12 cellular contexts compared by ENCODE assay signal in genomic region chr1:40880813-40881549, GRCh38. TPM values are rescaled to one million over a fixed set of nuclear protein-coding genes. Genes with fewer than 3 reads are reported as not detected.
DNase-seq lines count a peak whose midpoint lies in the region; ATAC-seq, FAIRE-seq and TF ChIP-seq lines count a peak whose summit lies in the region.
"Had no signal": no experiment of that assay in that cellular context is flagged by ENCODE, and none has a peak within 500 bp of the region (broad histone marks: within the 10 kb centered on the region; RNA-seq: fewer than 3 reads in every experiment).

No MANE protein-coding gene starts in this region.

- no peak for ATAC-seq in HepG2

- H3K4me3 ChIP-seq in bronchial epithelial cell (ENCODE audit: low read depth, low read length) (no peak overlapping the region), HepG2 (replicated peaks in 1 of 3; ENCODE audit: insufficient read depth in 1 of 3, low read depth in 2 of 3, low read length in 3 of 3) (no peak overlapping the region), mesendoderm (ENCODE audit: low read length) (no peak overlapping the region)

- FAIRE-seq in bronchial epithelial cell (lab: Jason Lieb, UNC) = no peak
- FAIRE-seq in HepG2 (lab: Jason Lieb, UNC) = no peak
- FAIRE-seq: RCC 7860 had no signal

- no peak overlapping the region for H2AFZ ChIP-seq in HepG2 (ENCODE audit: low read length)

- H3K23ac ChIP-seq in mesendoderm (ENCODE audit: low read length) = no peak overlapping the region

- no peak overlapping the region for H3K4ac ChIP-seq in mesendoderm (ENCODE audit: low read depth, low read length)

- no peak for TF ChIP-seq CTCF in bronchial epithelial cell (IDR thresholded peaks at IDR 0.05; ENCODE audit: insufficient read depth, low read length, severe bottlenecking)
- TF ChIP-seq CTCF in HepG2 (CRISPR knock-in tag; IDR thresholded peaks at IDR 0.05) = no peak

- H3K36me3 ChIP-seq in bronchial epithelial cell (ENCODE audit: control insufficient read depth, insufficient read depth, low read length) = no peaks in the 10 kb centered on the region
- H3K36me3 ChIP-seq in HepG2 (replicated peaks in 1 of 2; ENCODE audit: control insufficient read depth in 1 of 2, insufficient read depth in 2 of 2, low read length in 2 of 2) = no peaks in the 10 kb centered on the region
- no peaks in the 10 kb centered on the region for H3K36me3 ChIP-seq in mesendoderm (ENCODE audit: control insufficient read depth, insufficient read depth, low read length)

- H3K27ac ChIP-seq in HepG2 (ENCODE audit: extremely low read length, insufficient read depth, low read length) (no peak overlapping the region), mesendoderm (ENCODE audit: low read depth, low read length) (no peak overlapping the region)

- 44% methylated on average over 2 of the region's 6 CpGs for WGBS in HepG2 (ENCODE audit: low lambda C conversion rate)
- WGBS in mesendoderm (ENCODE audit: extremely low coverage, insufficient coverage, low lambda C conversion rate) = no CpG with 5 or more reads among the region's 6 CpGs

- intact Hi-C loops in HepG2 (cut with micrococcal nuclease; ENCODE audit: unreplicated experiment) = no loop called here

- no peak overlapping the region for H3K9ac ChIP-seq in HepG2 (ENCODE audit: insufficient read depth, low read depth, low read length)
- H3K9ac ChIP-seq in mesendoderm (ENCODE audit: low read length) = no peak overlapping the region

- no peak overlapping the region for H2BK5ac ChIP-seq in mesendoderm (ENCODE audit: low read length)

- H2BK120ac ChIP-seq in mesendoderm (ENCODE audit: low read depth, low read length) = no peak overlapping the region

- H3K27me3 ChIP-seq in bronchial epithelial cell (ENCODE audit: control insufficient read depth, insufficient read depth, low read length) (no peaks in the 10 kb centered on the region), HepG2 (ENCODE audit: control insufficient read depth in 1 of 2, insufficient read depth in 2 of 2, low read length in 2 of 2) (peaks cover 1 to 6% of the 10 kb centered on the region in 2 experiments; a peak in 2 of 5 replicates), mesendoderm (ENCODE audit: insufficient read depth, low read length, poor library complexity) (no peaks in the 10 kb centered on the region)

- H2BK15ac ChIP-seq in mesendoderm (replicated peaks; ENCODE audit: low read depth) = no peak overlapping the region

- POLR2A ChIA-PET in HepG2 (lab: Yijun Ruan, JAX) = interaction anchor here (1.0 kb wide), 1 partner anchor 19 kb away, joined by 5 read pairs; the partner anchor contains the start of gene CITED4

- CTCF ChIA-PET in HepG2 (lab: Yijun Ruan, JAX; ENCODE audit: low intra/inter-chr PET ratio, low total read pairs) = no interaction called here

- no peak overlapping the region for H4K5ac ChIP-seq in mesendoderm (ENCODE audit: low read length)

- H3K4me1 ChIP-seq in HepG2 (ENCODE audit: insufficient read depth, low read length) (0 out of 2 replicates have a peak, but pooled peaks cover under 1% of the 10 kb centered on the region), mesendoderm (ENCODE audit: control insufficient read depth, low read depth, low read length) (peaks cover 2% of the 10 kb centered on the region)

- H4K20me1 ChIP-seq in HepG2 (ENCODE audit: insufficient read depth, low read length) = no peaks in the 10 kb centered on the region

- H2AK5ac ChIP-seq in mesendoderm (ENCODE audit: low read length) = no peak overlapping the region

- DNase-seq in DMS 273 treated with DMSO at 0.1 percent for 48 hours (lab: John Stamatoyannopoulos, UW) (peak; percentile 100), NCI-H1694 treated with DMSO at 0.1 percent for 48 hours (lab: John Stamatoyannopoulos, UW) (peak; percentile 36), bronchial epithelial cell (ENCODE audit: low read depth) (peak; percentile 81), HepG2 (ENCODE audit: low spot score) (no peak), NCI-H187 (lab: John Stamatoyannopoulos, UW) (no peak), NCI-H1105 treated with DMSO at 0.1 percent for 48 hours (lab: John Stamatoyannopoulos, UW) (no peak), NCI-H2081 (lab: John Stamatoyannopoulos, UW) (no peak), mesendoderm (no peak)
- DNase-seq: NCI-H1417, NCI-H2081 treated with DMSO at 0.1 percent for 48 hours, NCI-H524 treated with DMSO at 0.1 percent for 48 hours had no signal

- no peak for TF ChIP-seq POLR2A in HepG2 (IDR thresholded peaks at IDR 0.05; ENCODE audit: insufficient read depth in 1 of 2, low read depth in 2 of 2, low read length in 2 of 2)

- no peaks in the 10 kb centered on the region for H3K79me2 ChIP-seq in HepG2 (ENCODE audit: insufficient read depth, low read length)
- H3K79me2 ChIP-seq in mesendoderm (ENCODE audit: control insufficient read depth, insufficient read depth, low read length) = no peaks in the 10 kb centered on the region

- no peak overlapping the region for H3K4me2 ChIP-seq in HepG2 (ENCODE audit: low read depth, low read length)
- no peak overlapping the region for H3K4me2 ChIP-seq in mesendoderm (ENCODE audit: low read length)

- TF ChIP-seq RAD21 in HepG2 (CRISPR knock-in tag; IDR thresholded peaks at IDR 0.05) = no peak

- H3K9me3 ChIP-seq in HepG2 (ENCODE audit: low read length) = peaks cover 6% of the 10 kb centered on the region

- no peak overlapping the region for H3K56ac ChIP-seq in mesendoderm (ENCODE audit: low read length)

- H4K8ac ChIP-seq in mesendoderm (ENCODE audit: low read depth, low read length) = no peak overlapping the region

- no peaks in the 10 kb centered on the region for H3K79me1 ChIP-seq in mesendoderm (ENCODE audit: low read length)

- TF ChIP-seq EP300 in HepG2 (IDR thresholded peaks at IDR 0.05; ENCODE audit: low read depth in 2 of 2, low read length in 2 of 2) (no peak), HepG2 (CRISPR knock-in tag; IDR thresholded peaks at IDR 0.05; ENCODE audit: borderline replicate concordance) (no peak)

- BruUV-seq in HepG2 (replicated peaks; lab: Mats Ljungman, UMichigan) = no TSS peak

- H3K18ac ChIP-seq in mesendoderm (ENCODE audit: low read length) = no peak overlapping the region

- in situ Hi-C loops in HepG2 (cut with HindIII; ENCODE audit: extremely low pct_ligation_motif_present, low pct_unique_long_range_greater_than_20kb) = no loop called here

TF ChIP-seq in HepG2, 621 proteins besides CTCF, POLR2A, EP300 and RAD21 (continues in another document):
- TF ChIP-seq, protein P1, sequence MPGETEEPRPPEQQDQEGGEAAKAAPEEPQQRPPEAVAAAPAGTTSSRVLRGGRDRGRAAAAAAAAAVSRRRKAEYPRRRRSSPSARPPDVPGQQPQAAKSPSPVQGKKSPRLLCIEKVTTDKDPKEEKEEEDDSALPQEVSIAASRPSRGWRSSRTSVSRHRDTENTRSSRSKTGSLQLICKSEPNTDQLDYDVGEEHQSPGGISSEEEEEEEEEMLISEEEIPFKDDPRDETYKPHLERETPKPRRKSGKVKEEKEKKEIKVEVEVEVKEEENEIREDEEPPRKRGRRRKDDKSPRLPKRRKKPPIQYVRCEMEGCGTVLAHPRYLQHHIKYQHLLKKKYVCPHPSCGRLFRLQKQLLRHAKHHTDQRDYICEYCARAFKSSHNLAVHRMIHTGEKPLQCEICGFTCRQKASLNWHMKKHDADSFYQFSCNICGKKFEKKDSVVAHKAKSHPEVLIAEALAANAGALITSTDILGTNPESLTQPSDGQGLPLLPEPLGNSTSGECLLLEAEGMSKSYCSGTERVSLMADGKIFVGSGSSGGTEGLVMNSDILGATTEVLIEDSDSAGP (CRISPR knock-in tag; IDR thresholded peaks at IDR 0.05; ENCODE audit: borderline replicate concordance) = no peak
- TF ChIP-seq JUN (CRISPR knock-in tag; IDR thresholded peaks at IDR 0.05) = no peak
- TF ChIP-seq ATF7-NPFF (CRISPR knock-in tag; IDR thresholded peaks at IDR 0.05; ENCODE audit: low read depth) = no peak
- peak; percentile 42; the same call in 1 of the 2 replicates for TF ChIP-seq MAFF (IDR thresholded peaks at IDR 0.05; ENCODE audit: low read depth, low read length)
- TF ChIP-seq ZBTB44 (CRISPR knock-in tag; IDR thresholded peaks at IDR 0.05) = no peak

RNA-seq across cellular contexts. Expression of gene CITED4, which starts 18.8 kb away (rescaled TPM):
- total RNA-seq in bronchial epithelial cell (4.7 and 5.0 TPM in 2 replicates), HepG2 (2016; rRNA removed; fragmentation: Illumina TruSeq; extraction: Trizol) (5.8 and 9.9 TPM in 2 replicates)
- total RNA-seq in HepG2 (2016; cell fraction: cytosol; rRNA removed; fragmentation: Illumina TruSeq; extraction: Trizol; ENCODE audit: low read depth) = 8.5 and 9.6 TPM in 2 replicates
- 6.5 and 9.1 TPM in 2 replicates for total RNA-seq in HepG2 (2016; cell fraction: insoluble cytoplasmic fraction; rRNA removed; fragmentation: Illumina TruSeq; extraction: Trizol)
- total RNA-seq in HepG2 (2016; cell fraction: membrane; rRNA removed; fragmentation: Illumina TruSeq; extraction: Trizol) = 11.1 and 14.4 TPM in 2 replicates
- total RNA-seq in HepG2 (2016; cell fraction: nucleus; rRNA removed; fragmentation: Illumina TruSeq; extraction: Trizol) = 4.1 and 4.2 TPM in 2 replicates
- polyA plus RNA-seq in HepG2 (2011; rRNA removed) = 1.5 and 2.0 TPM in 2 replicates
- 1.7 and 3.5 TPM in 2 replicates for polyA plus RNA-seq in HepG2 (2011; cell fraction: cytosol; rRNA removed)
- polyA plus RNA-seq in HepG2 (2011; cell fraction: nucleus; rRNA removed) = 3.7 and 3.9 TPM in 2 replicates
- polyA plus RNA-seq in HepG2 (2012) = 5.5 and 6.8 TPM in 2 replicates
- polyA plus RNA-seq in HepG2 (2016; cell fraction: cytosol; fragmentation: Illumina TruSeq; extraction: Trizol; ENCODE audit: low read depth) = 9.0 and 13.1 TPM in 2 replicates
- polyA plus RNA-seq in HepG2 (2016; cell fraction: insoluble cytoplasmic fraction; fragmentation: Illumina TruSeq; extraction: Trizol; ENCODE audit: low read depth) = 11.7 and 13.4 TPM in 2 replicates
- 14.8 and 15.5 TPM in 2 replicates for polyA plus RNA-seq in HepG2 (2016; cell fraction: membrane; fragmentation: Illumina TruSeq; extraction: Trizol; ENCODE audit: low read depth)
- 13.0 and 14.6 TPM in 2 replicates for polyA plus RNA-seq in HepG2 (2016; cell fraction: nucleus; fragmentation: Illumina TruSeq; extraction: Trizol; ENCODE audit: insufficient read depth, low read depth)
- 1.8 and 1.9 TPM in 2 replicates for polyA minus RNA-seq in HepG2 (2011; rRNA and poly(A)+ RNA removed; ENCODE audit: low replicate concordance)
- polyA minus RNA-seq in HepG2 (2011; cell fraction: cytosol; rRNA and poly(A)+ RNA removed) = 3.7 and 5.4 TPM in 2 replicates
- polyA minus RNA-seq in HepG2 (2011; cell fraction: nucleus; rRNA and poly(A)+ RNA removed) = 1.6 and 2.2 TPM in 2 replicates
- polyA plus RNA-seq in mesendoderm (2013, experiment 1 of 2) = 12.3 TPM
- 12.8 TPM for polyA plus RNA-seq in mesendoderm (2013, experiment 2 of 2)

Comparison
In these comparisons a context has a peak if more than half of its experiments do, and no peak if none do; other contexts are left out.
1. DNase-seq: peak in DMS 273 treated with DMSO at 0.1 percent for 48 hours (single experiment), NCI-H1694 treated with DMSO at 0.1 percent for 48 hours (single experiment) and bronchial epithelial cell (single experiment); none in HepG2 (single experiment), NCI-H187 (0 of 2), NCI-H1105 treated with DMSO at 0.1 percent for 48 hours (single experiment), NCI-H2081 (0 of 2) and mesendoderm (single experiment).